In genomic region chr6:142377112-142377848, GRCh38 we compare ENCODE assay signal across 10 cellular contexts.
DNase-seq lines count a peak whose midpoint lies in the region; ATAC-seq and TF ChIP-seq lines count a peak whose summit lies in the region.
"Had no signal": no experiment of that assay in that cellular context is flagged by ENCODE, and none has a peak within 500 bp of the region (broad histone marks: within the 10 kb centered on the region; RNA-seq: fewer than 3 reads in every experiment).

No MANE protein-coding gene starts in this region.

- BruUV-seq in HCT116 (replicated peaks; lab: Mats Ljungman, UMichigan): no TSS peak

- H3K4me1 Mint-ChIP-seq in endothelial cell (ENCODE audit: unreplicated experiment) (peaks cover 46% of the 10 kb centered on the region), osteocyte (ENCODE audit: unreplicated experiment) (peaks cover 12% of the 10 kb centered on the region)
- H3K4me1 Mint-ChIP-seq: central memory CD8-positive, alpha-beta T cell had no signal

- peaks cover 86 to 93% of the 10 kb centered on the region in 2 experiments for H3K4me1 ChIP-seq in HCT116 (ENCODE audit: control insufficient read depth in 1 of 2, insufficient read depth in 2 of 2, low read length in 2 of 2)
- H3K4me1 ChIP-seq in prostate gland (replicated peaks): no peaks in the 10 kb centered on the region

- peak overlapping the region; percentile 89 for H3K27ac Mint-ChIP-seq in endothelial cell (ENCODE audit: unreplicated experiment)
- H3K27ac Mint-ChIP-seq in osteocyte (ENCODE audit: unreplicated experiment): no peak overlapping the region

- intact Hi-C loops in HCT116 (cut with micrococcal nuclease) (no loop called here), prostate gland (cut with DNase I) (no loop called here)

- H3K4me3 Mint-ChIP-seq in endothelial cell (ENCODE audit: unreplicated experiment) (no peak overlapping the region), osteocyte (ENCODE audit: unreplicated experiment) (no peak overlapping the region)
- H3K4me3 Mint-ChIP-seq: central memory CD8-positive, alpha-beta T cell had no signal

- H4K20me1 ChIP-seq in HCT116 (ENCODE audit: insufficient read depth): no peaks in the 10 kb centered on the region

- TF ChIP-seq POLR2A in HCT116 (IDR thresholded peaks at IDR 0.05; ENCODE audit: borderline replicate concordance, extremely low read depth, insufficient read depth, insufficient read length): no peak
- TF ChIP-seq POLR2A in prostate gland (IDR thresholded peaks at IDR 0.05): no peak

- no peaks in the 10 kb centered on the region for H3K36me3 ChIP-seq in HCT116 (ENCODE audit: control insufficient read depth in 1 of 2, insufficient read depth in 2 of 2, low read length in 2 of 2)
- no peaks in the 10 kb centered on the region for H3K36me3 ChIP-seq in prostate gland

- H3K36me3 Mint-ChIP-seq in endothelial cell (ENCODE audit: low read depth, unreplicated experiment): no peaks in the 10 kb centered on the region
- no peaks in the 10 kb centered on the region for H3K36me3 Mint-ChIP-seq in osteocyte (ENCODE audit: unreplicated experiment)

- DNase-seq in HCT116 (ENCODE audit: low read depth, low spot score) (peak; percentile 58), NCI-H345 (lab: John Stamatoyannopoulos, UW) (peak; percentile 85), endothelial cell (ENCODE audit: low spot score) (peak; percentile 53), prostate gland (ENCODE audit: low spot score) (peak; percentile 63), osteocyte (ENCODE audit: extremely low spot score, unreplicated experiment) (no peak)
- no peak for DNase-seq in NK-92 treated with Interleukin-12 subunit alpha and Interleukin-12 subunit beta, amount 100 ng/mL, for 24 hours (lab: John Stamatoyannopoulos, UW)
- DNase-seq: stimulated activated CD4-positive, alpha-beta T cell treated with anti-CD3 and anti-CD28 coated beads, Interleukin-2, amount 100 ng/mL, for 48 hours had no signal

- CTCF ChIA-PET in HCT116 (lab: Charles Lee): interaction anchor here (0.6 to 1.2 kb wide), 2 partner anchors 10 to 17 kb away, joined by 3 to 4 read pairs; no protein-coding TSS in a partner anchor

- no peaks in the 10 kb centered on the region for H3K27me3 ChIP-seq in HCT116 (ENCODE audit: insufficient read depth, low read length)
- no peaks in the 10 kb centered on the region for H3K27me3 ChIP-seq in prostate gland (replicated peaks; ENCODE audit: insufficient read depth)

- H2AFZ ChIP-seq in HCT116 (ENCODE audit: low read depth, low read length, poor library complexity, severe bottlenecking): no peak overlapping the region

- H3K9me2 ChIP-seq in HCT116 (ENCODE audit: insufficient read depth): no peaks in the 10 kb centered on the region

- H3K4me3 ChIP-seq in HCT116 (replicated peaks in 1 of 2; ENCODE audit: low read depth in 1 of 2, low read length in 2 of 2): peak overlapping the region; percentile 20 to 41
- H3K4me3 ChIP-seq in prostate gland: no peak overlapping the region

- no peak for TF ChIP-seq RAD21 in HCT116 (IDR thresholded peaks at IDR 0.05; ENCODE audit: low read depth)

- peak overlapping the region; percentile 72 for H3K4me2 ChIP-seq in HCT116 (ENCODE audit: low read length)

- no peak for TF ChIP-seq CTCF in HCT116 (IDR thresholded peaks at IDR 0.05 in 2 of 3, conservative IDR thresholded peaks at IDR 0.05 in 1 of 3; ENCODE audit: borderline replicate concordance in 1 of 3, insufficient read depth in 1 of 3, low read depth in 2 of 3, low read length in 2 of 3)
- TF ChIP-seq CTCF in endothelial cell (IDR thresholded peaks at IDR 0.05; ENCODE audit: unreplicated experiment): no peak
- TF ChIP-seq CTCF in prostate gland (IDR thresholded peaks at IDR 0.05): no peak
- TF ChIP-seq CTCF in osteocyte (IDR thresholded peaks at IDR 0.05): no peak

- RAD21 ChIA-PET in HCT116 (lab: Charles Lee; ENCODE audit: low non-redundant PET in 1 of 2, low total read pairs in 2 of 2, uncharacterized antibody in 2 of 2, unreplicated experiment in 2 of 2): no interaction called here

- ATAC-seq in HCT116 (peak; percentile 85), HG03139 (IDR thresholded peaks at IDR 0.05; ENCODE audit: unreplicated experiment) (no peak)
- ATAC-seq: left colon had no signal

- H3K9ac ChIP-seq in HCT116 (ENCODE audit: low read length): peak overlapping the region; percentile 67

- H3K9me3 ChIP-seq in HCT116 (ENCODE audit: control insufficient read depth in 1 of 2, insufficient read depth in 1 of 2, low read depth in 1 of 2, low read length in 2 of 2) (no peaks in the 10 kb centered on the region), prostate gland (no peaks in the 10 kb centered on the region)

- peak overlapping the region; percentile 92 for H3K27ac ChIP-seq in HCT116 (ENCODE audit: low read depth, low read length)
- H3K27ac ChIP-seq in prostate gland: no peak overlapping the region

- H3K27me3 Mint-ChIP-seq in endothelial cell (ENCODE audit: unreplicated experiment) (peaks cover 3% of the 10 kb centered on the region), osteocyte (ENCODE audit: unreplicated experiment) (no peaks in the 10 kb centered on the region)

- 49% methylated on average over 11 of the region's 11 CpGs for WGBS in prostate gland

- peaks cover 69% of the 10 kb centered on the region for H3K79me2 ChIP-seq in HCT116 (ENCODE audit: insufficient read depth, low read length)

- H3K9me3 Mint-ChIP-seq in endothelial cell (ENCODE audit: unreplicated experiment): no peaks in the 10 kb centered on the region
- H3K9me3 Mint-ChIP-seq in osteocyte (ENCODE audit: unreplicated experiment): no peaks in the 10 kb centered on the region
- H3K9me3 Mint-ChIP-seq: central memory CD8-positive, alpha-beta T cell had no signal

- POLR2A ChIA-PET in HCT116 (lab: Charles Lee): no interaction called here

TF ChIP-seq in HCT116, 20 proteins besides CTCF, POLR2A, EP300 and RAD21:
- TF ChIP-seq POLR2AphosphoS5 (IDR thresholded peaks at IDR 0.05; ENCODE audit: low read depth, low read length): peak; percentile 83
- 0 out of 2 replicates have a peak, but pooled peaks have one; percentile 15 for TF ChIP-seq SP1 (IDR thresholded peaks at IDR 0.05; ENCODE audit: low read depth)
- peak; percentile 38 for TF ChIP-seq YY1 (IDR thresholded peaks at IDR 0.05; ENCODE audit: extremely low read depth, insufficient replicate concordance, low read depth, low read length)
- TF ChIP-seq MAX (IDR thresholded peaks at IDR 0.05): no peak; the same call in 1 of the 2 replicates
- no peak for TF ChIP-seq ELF1 (IDR thresholded peaks at IDR 0.05; ENCODE audit: borderline replicate concordance, low read depth)
- TF ChIP-seq FOSL1 (IDR thresholded peaks at IDR 0.05; ENCODE audit: low read depth): no peak
- no peak for TF ChIP-seq EGR1 (IDR thresholded peaks at IDR 0.05; ENCODE audit: low read depth)
- TF ChIP-seq ZNF274 (IDR thresholded peaks at IDR 0.05; ENCODE audit: low read depth, low read length): no peak
- no peak for TF ChIP-seq ZFX (IDR thresholded peaks at IDR 0.05)
- TF ChIP-seq ATF3 (IDR thresholded peaks at IDR 0.05): no peak
- TF ChIP-seq EZH2 (IDR thresholded peaks at IDR 0.05): no peak
- TF ChIP-seq SIN3A (IDR thresholded peaks at IDR 0.05; ENCODE audit: low read depth): no peak
- TF ChIP-seq JUND (IDR thresholded peaks at IDR 0.05): no peak
- TF ChIP-seq CBX3 (IDR thresholded peaks at IDR 0.05; ENCODE audit: low read depth): no peak
- no peak; the same call in 1 of the 2 replicates for TF ChIP-seq SRF (IDR thresholded peaks at IDR 0.05; ENCODE audit: low read depth)

Comparison
In these comparisons a context has a peak if more than half of its experiments do, and no peak if none do; other contexts are left out.
1. DNase-seq: peak in HCT116 (single experiment), NCI-H345 (single experiment), endothelial cell (single experiment) and prostate gland (single experiment); none in osteocyte (single experiment) and NK-92 treated with Interleukin-12 subunit alpha and Interleukin-12 subunit beta, amount 100 ng/mL, for 24 hours (single experiment).
2. H3K4me3 ChIP-seq: peak in HCT116 (2 of 2); none in prostate gland (0 of 2).